Comparison of ENCODE assay signal across 19 cellular contexts in genomic region chr2:36493221-36493620, GRCh38.
DNase-seq lines count a peak whose midpoint lies in the region; ATAC-seq, FAIRE-seq and TF ChIP-seq lines count a peak whose summit lies in the region.
"Had no signal": no experiment of that assay in that cellular context is flagged by ENCODE, and none has a peak within 500 bp of the region (broad histone marks: within the 10 kb centered on the region; RNA-seq: fewer than 3 reads in every experiment).

No MANE protein-coding gene starts in this region.

- H4K20me1 ChIP-seq in astrocyte (ENCODE audit: insufficient read depth, low read length), result no peaks in the 10 kb centered on the region

- FAIRE-seq in astrocyte (lab: Jason Lieb, UNC) (no peak), islet of Langerhans (lab: Jason Lieb, UNC) (peak; percentile 27)
- FAIRE-seq: GM12878, TTC549 had no signal

- peak; percentile 48 for ATAC-seq in sciatic nerve
- ATAC-seq in stimulated activated memory B cell treated with anti-CD40 and anti-IgM and Interleukin-4, amounts not matched to agents 10 μg/mL and 1 μg/mL and 100 μg/mL, for 72 hours, result no peak
- ATAC-seq in stimulated activated effector memory CD8-positive, alpha-beta T cell treated with anti-CD3 and anti-CD28 coated beads, Interleukin-12 subunit alpha, Interleukin-12 subunit beta, amount 100 ng/mL, for 72 hours, result no peak
- ATAC-seq: GM12878, left ventricle myocardium superior had no signal

- peaks cover 47% of the 10 kb centered on the region for H3K4me1 Mint-ChIP-seq in astrocyte (ENCODE audit: low read depth, unreplicated experiment)
- H3K4me1 Mint-ChIP-seq in stimulated activated memory B cell treated with anti-CD40 and anti-IgM and Interleukin-4, amounts not matched to agents 10 μg/mL and 1 μg/mL and 100 μg/mL, for 72 hours, result no peaks in the 10 kb centered on the region
- peaks cover 9% of the 10 kb centered on the region for H3K4me1 Mint-ChIP-seq in stimulated activated effector memory CD8-positive, alpha-beta T cell treated with anti-CD3 and anti-CD28 coated beads, Interleukin-12 subunit alpha, Interleukin-12 subunit beta, amount 100 ng/mL, for 72 hours
- H3K4me1 Mint-ChIP-seq: activated CD4-positive, alpha-beta T cell treated with anti-CD3 and anti-CD28 coated beads, Interleukin-2, amount 10 ng/mL, durations not matched to agents 7 days and 5 days; naive B cell had no signal

- intact Hi-C loops in sciatic nerve (cut with DNase I), result no loop called here

- no peak overlapping the region for H3K4me3 ChIP-seq in astrocyte (ENCODE audit: insufficient read depth, low read depth, low read length)
- H3K4me3 ChIP-seq: GM12878, SK-N-MC had no signal

- H3K36me3 Mint-ChIP-seq in astrocyte (ENCODE audit: low read depth, unreplicated experiment), result peaks cover 4% of the 10 kb centered on the region
- no peaks in the 10 kb centered on the region for H3K36me3 Mint-ChIP-seq in stimulated activated memory B cell treated with anti-CD40 and anti-IgM and Interleukin-4, amounts not matched to agents 10 μg/mL and 1 μg/mL and 100 μg/mL, for 72 hours
- H3K36me3 Mint-ChIP-seq in stimulated activated effector memory CD8-positive, alpha-beta T cell treated with anti-CD3 and anti-CD28 coated beads, Interleukin-12 subunit alpha, Interleukin-12 subunit beta, amount 100 ng/mL, for 72 hours, result peaks cover 5% of the 10 kb centered on the region
- H3K36me3 Mint-ChIP-seq: brain had no signal

- peaks cover 2% of the 10 kb centered on the region for H3K9me3 Mint-ChIP-seq in astrocyte (ENCODE audit: unreplicated experiment)
- H3K9me3 Mint-ChIP-seq in stimulated activated memory B cell treated with anti-CD40 and anti-IgM and Interleukin-4, amounts not matched to agents 10 μg/mL and 1 μg/mL and 100 μg/mL, for 72 hours, result no peaks in the 10 kb centered on the region
- H3K9me3 Mint-ChIP-seq in stimulated activated effector memory CD8-positive, alpha-beta T cell treated with anti-CD3 and anti-CD28 coated beads, Interleukin-12 subunit alpha, Interleukin-12 subunit beta, amount 100 ng/mL, for 72 hours, result no peaks in the 10 kb centered on the region
- H3K9me3 Mint-ChIP-seq: activated CD4-positive, alpha-beta T cell treated with anti-CD3 and anti-CD28 coated beads, Interleukin-2, amount 10 ng/mL, durations not matched to agents 7 days and 5 days; brain; naive B cell had no signal

- no peak overlapping the region for H3K4me3 Mint-ChIP-seq in astrocyte (ENCODE audit: unreplicated experiment)
- H3K4me3 Mint-ChIP-seq in stimulated activated memory B cell treated with anti-CD40 and anti-IgM and Interleukin-4, amounts not matched to agents 10 μg/mL and 1 μg/mL and 100 μg/mL, for 72 hours, result no peak overlapping the region
- H3K4me3 Mint-ChIP-seq in stimulated activated effector memory CD8-positive, alpha-beta T cell treated with anti-CD3 and anti-CD28 coated beads, Interleukin-12 subunit alpha, Interleukin-12 subunit beta, amount 100 ng/mL, for 72 hours, result no peak overlapping the region
- H3K4me3 Mint-ChIP-seq: activated CD4-positive, alpha-beta T cell treated with anti-CD3 and anti-CD28 coated beads, Interleukin-2, amount 10 ng/mL, durations not matched to agents 7 days and 5 days; brain; naive B cell had no signal

- no peaks in the 10 kb centered on the region for H3K27me3 ChIP-seq in astrocyte (ENCODE audit: insufficient read depth, low read length)

- no peak overlapping the region for H3K4me2 ChIP-seq in astrocyte (ENCODE audit: low read length)

- H3K27ac Mint-ChIP-seq in astrocyte (ENCODE audit: unreplicated experiment), result peak overlapping the region; percentile 63
- no peak overlapping the region for H3K27ac Mint-ChIP-seq in stimulated activated memory B cell treated with anti-CD40 and anti-IgM and Interleukin-4, amounts not matched to agents 10 μg/mL and 1 μg/mL and 100 μg/mL, for 72 hours
- no peak overlapping the region for H3K27ac Mint-ChIP-seq in stimulated activated effector memory CD8-positive, alpha-beta T cell treated with anti-CD3 and anti-CD28 coated beads, Interleukin-12 subunit alpha, Interleukin-12 subunit beta, amount 100 ng/mL, for 72 hours
- H3K27ac Mint-ChIP-seq: activated CD4-positive, alpha-beta T cell treated with anti-CD3 and anti-CD28 coated beads, Interleukin-2, amount 10 ng/mL, durations not matched to agents 7 days and 5 days; progenitor cell of endocrine pancreas had no signal

- peaks cover 72% of the 10 kb centered on the region for H3K79me2 ChIP-seq in astrocyte (ENCODE audit: insufficient read depth, low read length)

- DNase-seq in ELF-1 (ENCODE audit: low read depth, low spot score), result peak; percentile 20
- no peak for DNase-seq in astrocyte (ENCODE audit: low read depth)
- no peak for DNase-seq in sciatic nerve (ENCODE audit: low spot score)
- DNase-seq in SIG-M5 treated with dmso at 0.1 percent for 504 hours (lab: John Stamatoyannopoulos, UW; ENCODE audit: unreplicated experiment), result no peak
- no peak for DNase-seq in iPS-NIHi11 (ENCODE audit: low spot score)
- DNase-seq in stimulated activated effector memory CD8-positive, alpha-beta T cell treated with anti-CD3 and anti-CD28 coated beads, Interleukin-12 subunit alpha, Interleukin-12 subunit beta, amount 100 ng/mL, for 72 hours (ENCODE audit: low spot score in 2 of 2), result no peak
- DNase-seq: activated CD4-positive, alpha-beta T cell treated with anti-CD3 and anti-CD28 coated beads, Interleukin-2, amount 10 ng/mL, durations not matched to agents 7 days and 5 days; activated naive CD4-positive, alpha-beta T cell treated with Interleukin-2 at 50 U/mL for 16 hours; HCEC 1CT; left ventricle myocardium superior; naive B cell; NCI-H187 had no signal

- H3K27ac ChIP-seq in astrocyte (ENCODE audit: low read depth, low read length), result peak overlapping the region; percentile 64
- H3K27ac ChIP-seq: SK-N-MC had no signal

- H3K9ac ChIP-seq in astrocyte (ENCODE audit: low read length), result peak overlapping the region; percentile 11

- peaks cover 9% of the 10 kb centered on the region for H3K36me3 ChIP-seq in astrocyte (ENCODE audit: insufficient read depth, low read length)

- no peak for TF ChIP-seq CTCF in astrocyte (IDR thresholded peaks at IDR 0.05; ENCODE audit: insufficient read depth, low read depth, low read length)

- H2AFZ ChIP-seq in astrocyte (ENCODE audit: low read depth, low read length), result no peak overlapping the region

- H3K4me1 ChIP-seq in astrocyte (ENCODE audit: insufficient read depth, low read length), result peaks cover 28% of the 10 kb centered on the region

- no peaks in the 10 kb centered on the region for H3K9me3 ChIP-seq in astrocyte (ENCODE audit: insufficient read depth, low read depth, low read length)

- no peaks in the 10 kb centered on the region for H3K27me3 Mint-ChIP-seq in astrocyte (ENCODE audit: low read depth, unreplicated experiment)
- H3K27me3 Mint-ChIP-seq in stimulated activated memory B cell treated with anti-CD40 and anti-IgM and Interleukin-4, amounts not matched to agents 10 μg/mL and 1 μg/mL and 100 μg/mL, for 72 hours, result no peaks in the 10 kb centered on the region
- H3K27me3 Mint-ChIP-seq: activated CD4-positive, alpha-beta T cell treated with anti-CD3 and anti-CD28 coated beads, Interleukin-2, amount 10 ng/mL, durations not matched to agents 7 days and 5 days; brain; naive B cell; progenitor cell of endocrine pancreas had no signal
